1 cellular context compared by ENCODE assay signal in genomic region chr11:96361778-96362177, GRCh38.
TF ChIP-seq lines count a peak whose summit lies in the region.

No MANE protein-coding gene starts in this region.

TF ChIP-seq in K562, 482 proteins besides CTCF, POLR2A, EP300 and RAD21 (continued from another document and continues in another):
- TF ChIP-seq ZBTB7A (IDR thresholded peaks at IDR 0.05; ENCODE audit: borderline replicate concordance, control insufficient read depth, low read depth, low read length) = no peak
- no peak for TF ChIP-seq ZFX (CRISPR knock-in tag; IDR thresholded peaks at IDR 0.05)
- TF ChIP-seq POLR3G (IDR thresholded peaks at IDR 0.05; ENCODE audit: extremely low read depth, insufficient read length, insufficient replicate concordance) = no peak
- TF ChIP-seq ZC3H8 (IDR thresholded peaks at IDR 0.05) = no peak
- TF ChIP-seq ZNF316 (IDR thresholded peaks at IDR 0.05) = peak; percentile 46
- TF ChIP-seq GABPA (tag; conservative IDR thresholded peaks at IDR 0.05; ENCODE audit: low read depth) = no peak
- TF ChIP-seq NELFE (IDR thresholded peaks at IDR 0.05; ENCODE audit: insufficient read depth, insufficient read length) = no peak
- TF ChIP-seq ETV6 (IDR thresholded peaks at IDR 0.05; ENCODE audit: borderline replicate concordance in 1 of 2, low read depth in 2 of 2, low read length in 1 of 2) = no peak
- TF ChIP-seq ETV6 (CRISPR knock-in tag; IDR thresholded peaks at IDR 0.05; ENCODE audit: borderline replicate concordance) = no peak
- no peak for TF ChIP-seq GTF2E2 (tag; IDR thresholded peaks at IDR 0.05)
- TF ChIP-seq RBM14 (IDR thresholded peaks at IDR 0.05; ENCODE audit: borderline replicate concordance, insufficient read depth, low read depth, low read length) = no peak
- 0 out of 4 replicates have a peak, but pooled peaks of 1 of the 2 experiments have one; percentile 20 for TF ChIP-seq MNT (conservative IDR thresholded peaks at IDR 0.05)
- TF ChIP-seq IRF2 (CRISPR knock-in tag; IDR thresholded peaks at IDR 0.05) = no peak
- no peak for TF ChIP-seq PRPF4 (IDR thresholded peaks at IDR 0.05; ENCODE audit: insufficient read depth, low read depth, low read length, poor library complexity, severe bottlenecking)
- no peak for TF ChIP-seq GABPB1 (CRISPR knock-in tag; IDR thresholded peaks at IDR 0.05)
- no peak for TF ChIP-seq RFX5 (IDR thresholded peaks at IDR 0.05; ENCODE audit: low read depth, low read length)
- TF ChIP-seq YY1 (IDR thresholded peaks at IDR 0.05; ENCODE audit: borderline replicate concordance in 1 of 3, control insufficient read depth in 1 of 3, extremely low read depth in 1 of 3, insufficient read depth in 3 of 3, insufficient read length in 1 of 3, insufficient replicate concordance in 2 of 3, low read depth in 1 of 3, low read length in 2 of 3) = no peak
- TF ChIP-seq ZFP30 (CRISPR knock-in tag; IDR thresholded peaks at IDR 0.05; ENCODE audit: borderline replicate concordance) = no peak
- no peak for TF ChIP-seq ELK3 (CRISPR knock-in tag; IDR thresholded peaks at IDR 0.05)
- no peak for TF ChIP-seq FOXP4 (CRISPR knock-in tag; IDR thresholded peaks at IDR 0.05; ENCODE audit: borderline replicate concordance)
- TF ChIP-seq SAFB (IDR thresholded peaks at IDR 0.05; ENCODE audit: borderline replicate concordance, low read depth, low read length) = no peak
- no peak for TF ChIP-seq IFI16 (CRISPR knock-in tag; IDR thresholded peaks at IDR 0.05)
- TF ChIP-seq PTBP1 (IDR thresholded peaks at IDR 0.05; ENCODE audit: low read depth, low read length) = no peak
- TF ChIP-seq FOXM1 (IDR thresholded peaks at IDR 0.05; ENCODE audit: low read depth) = no peak
- TF ChIP-seq FOXM1 (CRISPR knock-in tag; IDR thresholded peaks at IDR 0.05; ENCODE audit: low read depth) = no peak
- TF ChIP-seq NUFIP1 (IDR thresholded peaks at IDR 0.05; ENCODE audit: partially characterized antibody) = no peak
- TF ChIP-seq ZFP91 (CRISPR knock-in tag; IDR thresholded peaks at IDR 0.05) = no peak
- TF ChIP-seq FOSL1 (tag; conservative IDR thresholded peaks at IDR 0.05) = peak; percentile 99
- no peak for TF ChIP-seq E2F8 (IDR thresholded peaks at IDR 0.05; ENCODE audit: low read depth, partially characterized antibody)
- TF ChIP-seq CREM (IDR thresholded peaks at IDR 0.05; ENCODE audit: low read depth) = peak; percentile 48; the same call in 1 of the 2 replicates
- no peak for TF ChIP-seq ZNF589 (CRISPR knock-in tag; IDR thresholded peaks at IDR 0.05; ENCODE audit: low read depth)
- TF ChIP-seq TCF3 (CRISPR knock-in tag; IDR thresholded peaks at IDR 0.05) = peak; percentile 58
- TF ChIP-seq TFAM (CRISPR knock-in tag; conservative IDR thresholded peaks at IDR 0.05) = no peak
- TF ChIP-seq NR1H2 (CRISPR knock-in tag; IDR thresholded peaks at IDR 0.05) = no peak
- TF ChIP-seq ZNF124 (CRISPR knock-in tag; IDR thresholded peaks at IDR 0.05) = no peak
- TF ChIP-seq SPI1 (IDR thresholded peaks at IDR 0.05; ENCODE audit: borderline replicate concordance, low read depth, low read length) = no peak
- TF ChIP-seq COPS2 (conservative IDR thresholded peaks at IDR 0.05) = no peak
- no peak for TF ChIP-seq BRF2 (IDR thresholded peaks at IDR 0.05; ENCODE audit: borderline replicate concordance, insufficient read depth, insufficient read length)
- no peak for TF ChIP-seq MEF2A (IDR thresholded peaks at IDR 0.05; ENCODE audit: control insufficient read depth, low read depth, low read length)
- TF ChIP-seq ZNF512 (tag; IDR thresholded peaks at IDR 0.05) = no peak
- no peak for TF ChIP-seq SMC3 (conservative IDR thresholded peaks at IDR 0.05; ENCODE audit: insufficient read depth, low read depth, low read length)
- TF ChIP-seq ARID1B (IDR thresholded peaks at IDR 0.05) = peak; percentile 91
- no peak for TF ChIP-seq ZBTB49 (CRISPR knock-in tag; IDR thresholded peaks at IDR 0.05; ENCODE audit: borderline replicate concordance)
- TF ChIP-seq POLR2AphosphoS5 (IDR thresholded peaks at IDR 0.05; ENCODE audit: control insufficient read depth, insufficient read depth, low read depth, low read length) = 0 out of 2 replicates have a peak, but pooled peaks have one; percentile 20
- TF ChIP-seq TRIM28 (IDR thresholded peaks at IDR 0.05) = no peak
- TF ChIP-seq KLF13 (tag; IDR thresholded peaks at IDR 0.05; ENCODE audit: borderline replicate concordance, low read depth) = no peak
- TF ChIP-seq ATF1 (CRISPR knock-in tag; IDR thresholded peaks at IDR 0.05) = no peak
- no peak for TF ChIP-seq ATF1 (tag; IDR thresholded peaks at IDR 0.05)
- no peak for TF ChIP-seq SUPT5H (IDR thresholded peaks at IDR 0.05)
- no peak for TF ChIP-seq HES1 (IDR thresholded peaks at IDR 0.05; ENCODE audit: low read depth)
- TF ChIP-seq TEAD1 (CRISPR knock-in tag; IDR thresholded peaks at IDR 0.05) = no peak
- no peak for TF ChIP-seq MBD1 (CRISPR knock-in tag; IDR thresholded peaks at IDR 0.05)
- no peak for TF ChIP-seq ZNF282 (CRISPR knock-in tag; IDR thresholded peaks at IDR 0.05)
- TF ChIP-seq SIRT6 (IDR thresholded peaks at IDR 0.05; ENCODE audit: low read depth, low read length) = no peak
- TF ChIP-seq ZNF445 (CRISPR knock-in tag; IDR thresholded peaks at IDR 0.05; ENCODE audit: low read depth) = no peak
- peak; percentile 80 for TF ChIP-seq CBFA2T3 (IDR thresholded peaks at IDR 0.05)
